Comparison of ENCODE assay signal across 17 cellular contexts in genomic region chr2:5849596-5849995, GRCh38.
"Had no signal": no experiment of that assay in that cellular context is flagged by ENCODE, and none has a peak within 500 bp of the region (broad histone marks: within the 10 kb centered on the region; RNA-seq: fewer than 3 reads in every experiment).

No MANE protein-coding gene starts in this region.

- H3K27me3 ChIP-seq: gastrocnemius medialis, neural progenitor cell, tibial artery had no signal

- DNase-seq: activated CD4-positive, alpha-beta T cell treated with anti-CD3 and anti-CD28 coated beads for 1 hour; activated CD4-positive, alpha-beta T cell treated with anti-CD3 and anti-CD28 coated beads, Interleukin-2, amount 50 U/mL, for 4 hours; activated naive CD4-positive, alpha-beta T cell treated with Interleukin-2 at 50 U/mL for 16 hours; activated T-cell treated with anti-CD3 and anti-CD28 coated beads for 4 hours; anterior cingulate cortex; endodermal cell; gastrocnemius medialis; left ventricle myocardium superior; stimulated activated CD4-positive, alpha-beta T cell treated with anti-CD3 and anti-CD28 coated beads, Interleukin-2, amount 100 ng/mL, for 48 hours; T-helper 1 cell; T1000; tibial artery had no signal

- H3K27ac ChIP-seq: gastrocnemius medialis, neural progenitor cell, tibial artery had no signal

- H3K4me3 ChIP-seq: gastrocnemius medialis, neural progenitor cell, tibial artery had no signal

- H3K9me3 Mint-ChIP-seq: endodermal cell, mesothelial cell of epicardium had no signal

- H3K9me3 ChIP-seq: gastrocnemius medialis, tibial artery had no signal

- H3K27ac Mint-ChIP-seq: endodermal cell; mesothelial cell of epicardium; stimulated activated memory B cell treated with anti-CD40 and anti-IgM and Interleukin-4, amounts not matched to agents 10 μg/mL and 1 μg/mL and 100 μg/mL, for 72 hours had no signal

- H3K36me3 Mint-ChIP-seq: mesothelial cell of epicardium; stimulated activated memory B cell treated with anti-CD40 and anti-IgM and Interleukin-4, amounts not matched to agents 10 μg/mL and 1 μg/mL and 100 μg/mL, for 72 hours had no signal

- H3K27me3 Mint-ChIP-seq: stimulated activated memory B cell treated with anti-CD40 and anti-IgM and Interleukin-4, amounts not matched to agents 10 μg/mL and 1 μg/mL and 100 μg/mL, for 72 hours had no signal

- H2AFZ ChIP-seq: neural progenitor cell had no signal

- H3K36me3 ChIP-seq: gastrocnemius medialis, neural progenitor cell, tibial artery had no signal

- ATAC-seq: gastrocnemius medialis; left ventricle myocardium superior; stimulated activated memory B cell treated with anti-CD40 and anti-IgM and Interleukin-4, amounts not matched to agents 10 μg/mL and 1 μg/mL and 100 μg/mL, for 72 hours had no signal

- H3K4me2 ChIP-seq: neural progenitor cell had no signal

- H3K4me3 Mint-ChIP-seq: endodermal cell; mesothelial cell of epicardium; neural progenitor cell; stimulated activated memory B cell treated with anti-CD40 and anti-IgM and Interleukin-4, amounts not matched to agents 10 μg/mL and 1 μg/mL and 100 μg/mL, for 72 hours had no signal

- H3K4me1 ChIP-seq: gastrocnemius medialis, neural progenitor cell, tibial artery had no signal

- FAIRE-seq: bronchial epithelial cell, islet of Langerhans had no signal

- H3K9ac ChIP-seq: neural progenitor cell had no signal

- H3K4me1 Mint-ChIP-seq: stimulated activated memory B cell treated with anti-CD40 and anti-IgM and Interleukin-4, amounts not matched to agents 10 μg/mL and 1 μg/mL and 100 μg/mL, for 72 hours had no signal
